ENCODE assay signal across 1 cellular context in genomic region chr5:39169081-39169480, GRCh38.
A peak's percentile ranks its signal among the peaks of the same experiment; 100 is the strongest.
TF ChIP-seq lines count a peak whose summit lies in the region.

No MANE protein-coding gene starts in this region.

TF ChIP-seq in IMR-90, 13 proteins besides CTCF, POLR2A, EP300 and RAD21:
- TF ChIP-seq CEBPB (IDR thresholded peaks at IDR 0.05; ENCODE audit: low read depth, low read length) = peak; percentile 78
- TF ChIP-seq MXI1 (IDR thresholded peaks at IDR 0.05; ENCODE audit: borderline replicate concordance, low read depth, low read length) = no peak
- TF ChIP-seq NFE2L2 (IDR thresholded peaks at IDR 0.05; ENCODE audit: low read depth, low read length) = no peak
- TF ChIP-seq CHD1 (IDR thresholded peaks at IDR 0.05; ENCODE audit: low read depth, low read length) = no peak
